ENCODE assay signal across 10 cellular contexts in genomic region chr19:18057557-18057956, GRCh38. TPM values are rescaled to one million over a fixed set of nuclear protein-coding genes. Genes with fewer than 3 reads are reported as not detected.
DNase-seq lines count a peak whose midpoint lies in the region; FAIRE-seq and TF ChIP-seq lines count a peak whose summit lies in the region.
"Had no signal": no experiment of that assay in that cellular context is flagged by ENCODE, and none has a peak within 500 bp of the region (broad histone marks: within the 10 kb centered on the region; RNA-seq: fewer than 3 reads in every experiment).

No MANE protein-coding gene starts in this region.

- peaks cover 33% of the 10 kb centered on the region for H3K27me3 Mint-ChIP-seq in astrocyte (ENCODE audit: low read depth, unreplicated experiment)
- H3K27me3 Mint-ChIP-seq in activated T-helper 1 cell treated with anti-CD3 and anti-CD28 coated beads, Interleukin-12 subunit alpha, Interleukin-12 subunit beta, Interleukin-2, Interleukin-4 antibody, amounts not matched to agents 30 ng/mL and 10 ng/mL and 1 ng/mL, durations not matched to agents 14 hours and 24 hours and 36 hours (ENCODE audit: insufficient read depth), result no peaks in the 10 kb centered on the region
- H3K27me3 Mint-ChIP-seq: stimulated activated naive CD8-positive, alpha-beta T cell treated with anti-CD3 and anti-CD28 coated beads, Interleukin-15, amount 100 ng/mL, for 72 hours had no signal

- no peak for TF ChIP-seq CTCF in Loucy (conservative IDR thresholded peaks at IDR 0.05; ENCODE audit: low read length)
- no peak for TF ChIP-seq CTCF in astrocyte (IDR thresholded peaks at IDR 0.05; ENCODE audit: insufficient read depth, low read depth, low read length)
- TF ChIP-seq CTCF in liver (IDR thresholded peaks at IDR 0.05; ENCODE audit: low read depth, low read length, missing input control), result no peak

- no peaks in the 10 kb centered on the region for H3K36me3 Mint-ChIP-seq in astrocyte (ENCODE audit: low read depth, unreplicated experiment)
- H3K36me3 Mint-ChIP-seq in activated T-helper 1 cell treated with anti-CD3 and anti-CD28 coated beads, Interleukin-12 subunit alpha, Interleukin-12 subunit beta, Interleukin-2, Interleukin-4 antibody, amounts not matched to agents 30 ng/mL and 10 ng/mL and 1 ng/mL, durations not matched to agents 14 hours and 24 hours and 36 hours (ENCODE audit: low read depth), result peaks cover 18% of the 10 kb centered on the region

- DNase-seq in astrocyte (ENCODE audit: low read depth), result no peak
- DNase-seq in activated CD4-positive, CD25-positive, alpha-beta regulatory T cell (lab: John Stamatoyannopoulos, UW), result no peak
- DNase-seq in kidney glomerular epithelial cell (lab: John Stamatoyannopoulos, UW), result no peak
- no peak for DNase-seq in activated CD4-positive, alpha-beta T cell treated with anti-CD3 and anti-CD28 coated beads for 48 hours
- no peak for DNase-seq in activated T-helper 1 cell treated with anti-CD3 and anti-CD28 coated beads, Interleukin-12 subunit alpha, Interleukin-12 subunit beta, Interleukin-2, Interleukin-4 antibody, amounts not matched to agents 30 ng/mL and 10 ng/mL and 1 ng/mL, durations not matched to agents 14 hours and 24 hours and 36 hours (ENCODE audit: low spot score)

- H3K36me3 ChIP-seq in Loucy (ENCODE audit: insufficient read depth, low read length) (no peaks in the 10 kb centered on the region), astrocyte (ENCODE audit: insufficient read depth, low read length) (no peaks in the 10 kb centered on the region), liver (ENCODE audit: control insufficient read depth in 4 of 4, insufficient read depth in 3 of 4, low read depth in 1 of 4, low read length in 3 of 4) (no peaks in the 10 kb centered on the region), stomach smooth muscle (ENCODE audit: control insufficient read depth in 2 of 2, insufficient read depth in 2 of 2, low read length in 2 of 2) (no peaks in the 10 kb centered on the region)

- H3K27ac Mint-ChIP-seq in astrocyte (ENCODE audit: unreplicated experiment), result no peak overlapping the region
- no peak overlapping the region for H3K27ac Mint-ChIP-seq in activated T-helper 1 cell treated with anti-CD3 and anti-CD28 coated beads, Interleukin-12 subunit alpha, Interleukin-12 subunit beta, Interleukin-2, Interleukin-4 antibody, amounts not matched to agents 30 ng/mL and 10 ng/mL and 1 ng/mL, durations not matched to agents 14 hours and 24 hours and 36 hours

- H3K9me3 Mint-ChIP-seq in astrocyte (ENCODE audit: unreplicated experiment), result no peaks in the 10 kb centered on the region
- H3K9me3 Mint-ChIP-seq in activated T-helper 1 cell treated with anti-CD3 and anti-CD28 coated beads, Interleukin-12 subunit alpha, Interleukin-12 subunit beta, Interleukin-2, Interleukin-4 antibody, amounts not matched to agents 30 ng/mL and 10 ng/mL and 1 ng/mL, durations not matched to agents 14 hours and 24 hours and 36 hours, result no peaks in the 10 kb centered on the region
- H3K9me3 Mint-ChIP-seq: nephron; stimulated activated naive CD8-positive, alpha-beta T cell treated with anti-CD3 and anti-CD28 coated beads, Interleukin-15, amount 100 ng/mL, for 72 hours had no signal

- H4K20me1 ChIP-seq in Loucy (ENCODE audit: insufficient read depth, low read length, poor library complexity, severe bottlenecking) (no peaks in the 10 kb centered on the region), astrocyte (ENCODE audit: insufficient read depth, low read length) (no peaks in the 10 kb centered on the region)

- peak overlapping the region; percentile 50 for H3K9ac ChIP-seq in Loucy (ENCODE audit: low read depth, low read length, poor library complexity, severe bottlenecking)
- no peak overlapping the region for H3K9ac ChIP-seq in astrocyte (ENCODE audit: low read length)
- peak overlapping the region in 1 of 2 donors; percentile 22 for H3K9ac ChIP-seq in liver (ENCODE audit: low read depth in 1 of 2, low read length in 2 of 2)
- H3K9ac ChIP-seq in stomach smooth muscle (ENCODE audit: low read length in 2 of 2), result no peak overlapping the region

- H3K27me3 ChIP-seq in Loucy (ENCODE audit: insufficient read depth, low read length, poor library complexity, severe bottlenecking) (no peaks in the 10 kb centered on the region), astrocyte (ENCODE audit: insufficient read depth, low read length) (no peaks in the 10 kb centered on the region), liver (ENCODE audit: control insufficient read depth in 4 of 4, insufficient read depth in 4 of 4, low read length in 3 of 4) (no peaks in the 10 kb centered on the region), stomach smooth muscle (ENCODE audit: control insufficient read depth in 1 of 2, insufficient read depth in 2 of 2, low read length in 2 of 2) (peaks cover 0 to 2% of the 10 kb centered on the region in 2 donors)

- H2AFZ ChIP-seq in Loucy (ENCODE audit: low read length) (no peak overlapping the region; the same call in 1 of the 2 replicates), astrocyte (ENCODE audit: low read depth, low read length) (peak overlapping the region; percentile 18)

- H3K4me1 ChIP-seq in Loucy (ENCODE audit: insufficient read depth, low read length, poor library complexity, severe bottlenecking) (peaks cover 9% of the 10 kb centered on the region), astrocyte (ENCODE audit: insufficient read depth, low read length) (no peaks in the 10 kb centered on the region), liver (ENCODE audit: control insufficient read depth in 4 of 4, insufficient read depth in 4 of 4, low read length in 3 of 4) (peaks cover 7 to 25% (median 15%) of the 10 kb centered on the region in 4 donors), stomach smooth muscle (ENCODE audit: control insufficient read depth, insufficient read depth, low read length) (peaks cover 10% of the 10 kb centered on the region)

- intact Hi-C loops in activated T-helper 1 cell treated with anti-CD3 and anti-CD28 coated beads, Interleukin-12 subunit alpha, Interleukin-12 subunit beta, Interleukin-2, Interleukin-4 antibody, amounts not matched to agents 30 ng/mL and 10 ng/mL and 1 ng/mL, durations not matched to agents 14 hours and 24 hours and 36 hours (cut with micrococcal nuclease), result no loop called here

- no peaks in the 10 kb centered on the region for H3K9me3 ChIP-seq in Loucy (ENCODE audit: insufficient read depth, low read depth, low read length)
- H3K9me3 ChIP-seq in astrocyte (ENCODE audit: insufficient read depth, low read depth, low read length), result peaks cover 3% of the 10 kb centered on the region
- H3K9me3 ChIP-seq in liver (ENCODE audit: control insufficient read depth in 4 of 4, low read length in 3 of 4), result no peaks in the 10 kb centered on the region
- no peaks in the 10 kb centered on the region for H3K9me3 ChIP-seq in stomach smooth muscle (ENCODE audit: control insufficient read depth in 2 of 2, low read length in 2 of 2)

- H3F3A ChIP-seq in Loucy (ENCODE audit: low read depth), result no peaks in the 10 kb centered on the region

- 52% methylated on average over 6 of the region's 6 CpGs for WGBS in liver

- H3K4me2 ChIP-seq in Loucy (ENCODE audit: low read depth, low read length, poor library complexity, severe bottlenecking), result peak overlapping the region; percentile 71
- H3K4me2 ChIP-seq in astrocyte (ENCODE audit: low read length), result no peak overlapping the region

- no peak overlapping the region for H3K27ac ChIP-seq in astrocyte (ENCODE audit: low read depth, low read length)
- H3K27ac ChIP-seq in liver (ENCODE audit: low read depth in 1 of 2, low read length in 2 of 2), result peak overlapping the region; percentile 76 to 82
- peak overlapping the region; percentile 75 for H3K27ac ChIP-seq in stomach smooth muscle (ENCODE audit: low read length)

- no peaks in the 10 kb centered on the region for H3K4me1 Mint-ChIP-seq in astrocyte (ENCODE audit: low read depth, unreplicated experiment)
- peaks cover 17% of the 10 kb centered on the region for H3K4me1 Mint-ChIP-seq in activated T-helper 1 cell treated with anti-CD3 and anti-CD28 coated beads, Interleukin-12 subunit alpha, Interleukin-12 subunit beta, Interleukin-2, Interleukin-4 antibody, amounts not matched to agents 30 ng/mL and 10 ng/mL and 1 ng/mL, durations not matched to agents 14 hours and 24 hours and 36 hours (ENCODE audit: low read depth)
- H3K4me1 Mint-ChIP-seq: nephron had no signal

- no peak for FAIRE-seq in astrocyte (lab: Jason Lieb, UNC)

- H3K79me2 ChIP-seq in Loucy (ENCODE audit: insufficient read depth, low read length) (no peaks in the 10 kb centered on the region), astrocyte (ENCODE audit: insufficient read depth, low read length) (no peaks in the 10 kb centered on the region)

- peak; percentile 10 to 55 for TF ChIP-seq RAD21 in liver (IDR thresholded peaks at IDR 0.05)

- H3K4me3 Mint-ChIP-seq in astrocyte (ENCODE audit: unreplicated experiment), result no peak overlapping the region
- no peak overlapping the region for H3K4me3 Mint-ChIP-seq in activated T-helper 1 cell treated with anti-CD3 and anti-CD28 coated beads, Interleukin-12 subunit alpha, Interleukin-12 subunit beta, Interleukin-2, Interleukin-4 antibody, amounts not matched to agents 30 ng/mL and 10 ng/mL and 1 ng/mL, durations not matched to agents 14 hours and 24 hours and 36 hours

- no peaks in the 10 kb centered on the region for H3K9me2 ChIP-seq in Loucy (replicated peaks; ENCODE audit: low read depth, low read length)

- H3K4me3 ChIP-seq in Loucy (ENCODE audit: low read length, poor library complexity, severe bottlenecking) (no peak overlapping the region), astrocyte (ENCODE audit: insufficient read depth, low read depth, low read length) (no peak overlapping the region), liver (ENCODE audit: low read depth in 1 of 3, low read length in 3 of 3) (no peak overlapping the region), stomach smooth muscle (ENCODE audit: low read length in 2 of 2) (no peak overlapping the region)

TF ChIP-seq in liver, 16 proteins besides CTCF, POLR2A, EP300 and RAD21 (continues in another document):
- no peak for TF ChIP-seq TAF1 (conservative IDR thresholded peaks at IDR 0.05)

RNA-seq across cellular contexts. Expression of gene IL12RB1, which starts 29.2 kb away (rescaled TPM):
- 0.07 TPM in 1 of 2 replicates, not detected in the other for total RNA-seq in astrocyte
- total RNA-seq in liver, result 1 to 10 TPM; 1.3 to 2.4 TPM
- polyA plus RNA-seq in liver, result under 1 TPM; 0.43 to 0.90 TPM
- total RNA-seq in activated T-helper 1 cell treated with anti-CD3 and anti-CD28 coated beads, Interleukin-12 subunit alpha, Interleukin-12 subunit beta, Interleukin-2, Interleukin-4 antibody, amounts not matched to agents 30 ng/mL and 10 ng/mL and 1 ng/mL, durations not matched to agents 14 hours and 24 hours and 36 hours, result 44.5 and 47.5 TPM in 2 replicates

RNA-seq across cellular contexts. Expression of gene MAST3, which starts 40.0 kb away (rescaled TPM):
- total RNA-seq in astrocyte, result 5.5 and 6.3 TPM in 2 replicates
- total RNA-seq in liver, result 10 to 100 TPM in 1 of 2 donors, 1 to 10 TPM in 1; 8.6 to 10.6 TPM
- polyA plus RNA-seq in liver, result 1 to 10 TPM; 4.3 to 4.7 TPM
- 16.5 and 17.6 TPM in 2 replicates for total RNA-seq in activated T-helper 1 cell treated with anti-CD3 and anti-CD28 coated beads, Interleukin-12 subunit alpha, Interleukin-12 subunit beta, Interleukin-2, Interleukin-4 antibody, amounts not matched to agents 30 ng/mL and 10 ng/mL and 1 ng/mL, durations not matched to agents 14 hours and 24 hours and 36 hours

RNA-seq across cellular contexts. Expression of gene ARRDC2, which starts 49.6 kb away (rescaled TPM):
- total RNA-seq in astrocyte, result 2.6 and 2.8 TPM in 2 replicates
- 10 to 100 TPM in 1 of 2 donors, 1 to 10 TPM in 1; 7.6 to 32.3 TPM for total RNA-seq in liver
- 1 to 10 TPM; 2.7 to 5.3 TPM for polyA plus RNA-seq in liver
- total RNA-seq in activated T-helper 1 cell treated with anti-CD3 and anti-CD28 coated beads, Interleukin-12 subunit alpha, Interleukin-12 subunit beta, Interleukin-2, Interleukin-4 antibody, amounts not matched to agents 30 ng/mL and 10 ng/mL and 1 ng/mL, durations not matched to agents 14 hours and 24 hours and 36 hours, result 45.0 and 46.1 TPM in 2 replicates

Comparison
In these comparisons a context has a peak if more than half of its experiments do, and no peak if none do; other contexts are left out.
1. RNA of gene IL12RB1, which starts 29.2 kb away (total RNA-seq): 44.5 to 47.5 TPM in activated T-helper 1 cell treated with anti-CD3 and anti-CD28 coated beads, Interleukin-12 subunit alpha, Interleukin-12 subunit beta, Interleukin-2, Interleukin-4 antibody, amounts not matched to agents 30 ng/mL and 10 ng/mL and 1 ng/mL, durations not matched to agents 14 hours and 24 hours and 36 hours; 1.3 to 2.4 TPM in liver and 0.07 TPM in astrocyte; every median in the first group is over 10 times any median in the second.